ENCODE assay signal across 17 cellular contexts in genomic region chr3:129927072-129927471, GRCh38. TPM values are rescaled to one million over a fixed set of nuclear protein-coding genes. Genes with fewer than 3 reads are reported as not detected.
"Had no signal": no experiment of that assay in that cellular context is flagged by ENCODE, and none has a peak within 500 bp of the region (broad histone marks: within the 10 kb centered on the region; RNA-seq: fewer than 3 reads in every experiment).

No MANE protein-coding gene starts in this region.

- H3K36me3 ChIP-seq: gastroesophageal sphincter, upper lobe of left lung had no signal

- H3K4me1 ChIP-seq: gastroesophageal sphincter, upper lobe of left lung had no signal

- H3K4me3 ChIP-seq: gastroesophageal sphincter, upper lobe of left lung had no signal

- H3K27ac ChIP-seq: gastroesophageal sphincter, upper lobe of left lung had no signal

- H3K27me3 ChIP-seq: upper lobe of left lung had no signal

- DNase-seq: activated CD4-positive, alpha-beta T cell treated with anti-CD3 and anti-CD28 coated beads, Interleukin-2, amount 50 U/mL, for 1 hour; activated effector memory CD4-positive, alpha-beta T cell treated with anti-CD3 and anti-CD28 coated beads, Interleukin-2, amount 50 U/mL, for 16 hours; activated T-cell treated with anti-CD3 and anti-CD28 coated beads, Interleukin-2, amount 50 U/mL, for 1 hour; amniotic stem cell; effector memory CD4-positive, alpha-beta T cell; kidney; midbrain; naive thymus-derived CD4-positive, alpha-beta T cell; posterior cingulate gyrus; right cardiac atrium; stimulated activated CD4-positive, alpha-beta T cell treated with anti-CD3 and anti-CD28 coated beads, Interleukin-2, amount 100 ng/mL, for 24 hours; stimulated activated naive CD4-positive, alpha-beta T cell treated with Interleukin-2 at 50 U/mL for 16 hours; T-helper 17 cell; upper lobe of left lung had no signal

- ATAC-seq: activated naive CD4-positive, alpha-beta T cell treated with anti-CD3 and anti-CD28 coated beads, Interleukin-2, amount 50 U/mL, for 72 hours; gastroesophageal sphincter; naive thymus-derived CD4-positive, alpha-beta T cell; T-helper 17 cell had no signal

- FAIRE-seq: kidney had no signal

RNA-seq across cellular contexts. Expression of gene TRH, which starts 47.4 kb away (rescaled TPM):
- total RNA-seq: activated naive CD4-positive, alpha-beta T cell treated with anti-CD3 and anti-CD28 coated beads, Interleukin-2, amount 50 U/mL, for 72 hours; fibroblast of lung; kidney; naive thymus-derived CD4-positive, alpha-beta T cell; right cardiac atrium; T-helper 17 cell had no signal
- polyA plus RNA-seq: fibroblast of lung; naive thymus-derived CD4-positive, alpha-beta T cell; right cardiac atrium had no signal
